ENCODE assay signal across 31 cellular contexts in genomic region chr3:19256313-19256712, GRCh38.
DNase-seq lines count a peak whose midpoint lies in the region; ATAC-seq and TF ChIP-seq lines count a peak whose summit lies in the region.
"Had no signal": no experiment of that assay in that cellular context is flagged by ENCODE, and none has a peak within 500 bp of the region (broad histone marks: within the 10 kb centered on the region; RNA-seq: fewer than 3 reads in every experiment).

No MANE protein-coding gene starts in this region.

- H3K9me3 ChIP-seq in Loucy (ENCODE audit: insufficient read depth, low read depth, low read length) = peaks cover 9% of the 10 kb centered on the region; the same call in 1 of the 2 replicates
- H3K9me3 ChIP-seq in WERI-Rb-1 (ENCODE audit: severe bottlenecking) = no peaks in the 10 kb centered on the region
- no peaks in the 10 kb centered on the region for H3K9me3 ChIP-seq in neural progenitor cell (ENCODE audit: low read depth)
- peaks cover 0 to 16% (median 5%) of the 10 kb centered on the region in 8 donors for H3K9me3 ChIP-seq in spleen
- H3K9me3 ChIP-seq: colonic mucosa, neutrophil, right lobe of liver, thoracic aorta had no signal

- H3K27ac Mint-ChIP-seq in neural progenitor cell = no peak overlapping the region
- no peak overlapping the region for H3K27ac Mint-ChIP-seq in activated T-cell treated with anti-CD3 and anti-CD28 coated beads, Interleukin-2, amount 50 U/mL, for 72 hours
- H3K27ac Mint-ChIP-seq: activated B cell treated with CpG ODN at 0.5 μM for 24 hours; CD8-positive, alpha-beta T cell; effector memory CD8-positive, alpha-beta T cell; progenitor cell of endocrine pancreas; stimulated activated naive CD8-positive, alpha-beta T cell treated with anti-CD3 and anti-CD28 coated beads, Interleukin-15, Interleukin-2, amounts not matched to agents 100 ng/mL and 50 ng/mL, for 24 hours had no signal

- H3K27me3 ChIP-seq in Loucy (ENCODE audit: insufficient read depth, low read length, poor library complexity, severe bottlenecking) (no peaks in the 10 kb centered on the region), WERI-Rb-1 (ENCODE audit: insufficient read depth, low read depth, severe bottlenecking) (no peaks in the 10 kb centered on the region), neural progenitor cell (no peaks in the 10 kb centered on the region), spleen (replicated peaks in 1 of 7) (no peaks in the 10 kb centered on the region)
- H3K27me3 ChIP-seq: colonic mucosa, neutrophil, right lobe of liver had no signal

- peaks cover 58% of the 10 kb centered on the region for H3K4me1 ChIP-seq in Loucy (ENCODE audit: insufficient read depth, low read length, poor library complexity, severe bottlenecking)
- H3K4me1 ChIP-seq in neural progenitor cell = no peaks in the 10 kb centered on the region
- peaks cover 0 to 12% (median 3%) of the 10 kb centered on the region in 6 donors for H3K4me1 ChIP-seq in spleen
- H3K4me1 ChIP-seq: colonic mucosa, right lobe of liver had no signal

- H3K4me1 Mint-ChIP-seq in neural progenitor cell = no peaks in the 10 kb centered on the region
- H3K4me1 Mint-ChIP-seq in activated T-cell treated with anti-CD3 and anti-CD28 coated beads, Interleukin-2, amount 50 U/mL, for 72 hours (ENCODE audit: low read depth) = no peaks in the 10 kb centered on the region

- H2AFZ ChIP-seq in Loucy (ENCODE audit: low read length) (no peak overlapping the region), neural progenitor cell (replicated peaks) (no peak overlapping the region)

- H4K20me1 ChIP-seq in Loucy (ENCODE audit: insufficient read depth, low read length, poor library complexity, severe bottlenecking) = no peaks in the 10 kb centered on the region
- H4K20me1 ChIP-seq in neural progenitor cell (ENCODE audit: low read depth) = no peaks in the 10 kb centered on the region

- H3K4me3 Mint-ChIP-seq in neural progenitor cell = no peak overlapping the region
- H3K4me3 Mint-ChIP-seq in activated T-cell treated with anti-CD3 and anti-CD28 coated beads, Interleukin-2, amount 50 U/mL, for 72 hours = no peak overlapping the region
- H3K4me3 Mint-ChIP-seq: activated B cell treated with CpG ODN at 0.5 μM for 24 hours; activated T-cell treated with anti-CD3 and anti-CD28 coated beads, Interleukin-2, amount 50 U/mL, for 4 hours; CD8-positive, alpha-beta T cell; effector memory CD8-positive, alpha-beta T cell; stimulated activated naive CD8-positive, alpha-beta T cell treated with anti-CD3 and anti-CD28 coated beads, Interleukin-15, Interleukin-2, amounts not matched to agents 100 ng/mL and 50 ng/mL, for 24 hours had no signal

- DNase-seq in NCI-H748 (lab: John Stamatoyannopoulos, UW; ENCODE audit: unreplicated experiment) (peak; percentile 2), NCI-H748 treated with DMSO at 0.1 percent for 48 hours (lab: John Stamatoyannopoulos, UW) (no peak), WERI-Rb-1 (no peak), neural progenitor cell (ENCODE audit: low spot score) (peak; percentile 41), spleen (no peak)
- DNase-seq in activated T-cell treated with anti-CD3 and anti-CD28 coated beads, Interleukin-2, amount 50 U/mL, for 72 hours = no peak
- DNase-seq: activated B cell treated with CpG ODN at 0.5 μM for 24 hours; activated CD4-positive, alpha-beta T cell treated with anti-CD3 and anti-CD28 coated beads, Interleukin-2, amount 50 U/mL, for 1 hour; activated T-cell treated with anti-CD3 and anti-CD28 coated beads, Interleukin-2, amount 50 U/mL, for 4 hours; CD8-positive, alpha-beta T cell; colonic mucosa; DMS 273 treated with DMSO at 0.1 percent for 48 hours; effector memory CD8-positive, alpha-beta T cell; kidney; left ventricle myocardium superior; NCI-H1436 treated with DMSO at 0.1 percent for 48 hours; NCI-H510A treated with DMSO at 0.1 percent for 48 hours; right lobe of liver; SHP77; stimulated activated CD8-positive, alpha-beta memory T cell treated with anti-CD3 and anti-CD28 coated beads, Interleukin-4, amount 100 ng/mL, for 48 hours; SW 1271; T-helper 9 cell had no signal

- 69 to 85% (median 79%) methylated on average over 5 of the region's 5 CpGs for WGBS in spleen, 5 donors

- H3K4me3 ChIP-seq in Loucy (ENCODE audit: low read length, poor library complexity, severe bottlenecking) = no peak overlapping the region
- H3K4me3 ChIP-seq in WERI-Rb-1 (ENCODE audit: low read depth, low read length) = no peak overlapping the region
- H3K4me3 ChIP-seq in neural progenitor cell = no peak overlapping the region
- H3K4me3 ChIP-seq in spleen = no peak overlapping the region
- H3K4me3 ChIP-seq: colonic mucosa, GM12878, right lobe of liver, thoracic aorta had no signal

- no peak for ATAC-seq in activated CD4-positive, CD25-positive, alpha-beta regulatory T cell treated with anti-CD3 and anti-CD28 coated beads, Interleukin-2, amount 50 U/mL, for 24 hours
- ATAC-seq in activated T-cell treated with anti-CD3 and anti-CD28 coated beads, Interleukin-2, amount 50 U/mL, for 72 hours (replicated peaks in 1 of 2) = no peak
- ATAC-seq: activated T-cell treated with anti-CD3 and anti-CD28 coated beads, Interleukin-2, amount 50 U/mL, for 4 hours; CD8-positive, alpha-beta T cell; effector memory CD8-positive, alpha-beta T cell; GM12878; left ventricle myocardium superior; Panc1; right lobe of liver had no signal

- H3K36me3 Mint-ChIP-seq in neural progenitor cell = no peaks in the 10 kb centered on the region
- no peaks in the 10 kb centered on the region for H3K36me3 Mint-ChIP-seq in activated T-cell treated with anti-CD3 and anti-CD28 coated beads, Interleukin-2, amount 50 U/mL, for 72 hours (ENCODE audit: insufficient read depth in 2 of 2)
- H3K36me3 Mint-ChIP-seq: CD8-positive, alpha-beta T cell had no signal

- no peaks in the 10 kb centered on the region for H3K9me2 ChIP-seq in Loucy (replicated peaks; ENCODE audit: low read depth, low read length)

- TF ChIP-seq CTCF in Loucy (conservative IDR thresholded peaks at IDR 0.05; ENCODE audit: low read length) = peak; percentile 46
- TF ChIP-seq CTCF in WERI-Rb-1 (IDR thresholded peaks at IDR 0.05; ENCODE audit: low read depth, low read length) = peak; percentile 33; the same call in 1 of the 2 replicates
- peak; percentile 39 for TF ChIP-seq CTCF in neural progenitor cell (IDR thresholded peaks at IDR 0.05)
- TF ChIP-seq CTCF in spleen (IDR thresholded peaks at IDR 0.05 in 8 of 11, conservative IDR thresholded peaks at IDR 0.05 in 3 of 11) = no peak

- H3F3A ChIP-seq in Loucy (ENCODE audit: low read depth) (peaks cover 11% of the 10 kb centered on the region), neural progenitor cell (ENCODE audit: low read depth) (no peaks in the 10 kb centered on the region)

- no peaks in the 10 kb centered on the region for H3K79me2 ChIP-seq in Loucy (ENCODE audit: insufficient read depth, low read length)
- H3K79me2 ChIP-seq in neural progenitor cell (ENCODE audit: low read depth) = no peaks in the 10 kb centered on the region

- no peak overlapping the region for H3K27ac ChIP-seq in WERI-Rb-1
- H3K27ac ChIP-seq in neural progenitor cell = no peak overlapping the region
- no peak overlapping the region for H3K27ac ChIP-seq in spleen
- H3K27ac ChIP-seq: colonic mucosa, KMS-11, neutrophil, right lobe of liver, thoracic aorta had no signal

- H3K9ac ChIP-seq in Loucy (ENCODE audit: low read depth, low read length, poor library complexity, severe bottlenecking) (no peak overlapping the region), neural progenitor cell (no peak overlapping the region)
- H3K9ac ChIP-seq: KMS-11 had no signal

- H3K27me3 Mint-ChIP-seq in neural progenitor cell (ENCODE audit: insufficient read depth, low read depth) = no peaks in the 10 kb centered on the region
- no peaks in the 10 kb centered on the region for H3K27me3 Mint-ChIP-seq in activated T-cell treated with anti-CD3 and anti-CD28 coated beads, Interleukin-2, amount 50 U/mL, for 72 hours (ENCODE audit: low read depth)
- H3K27me3 Mint-ChIP-seq: activated B cell treated with CpG ODN at 0.5 μM for 24 hours; effector memory CD8-positive, alpha-beta T cell; progenitor cell of endocrine pancreas; stimulated activated naive CD8-positive, alpha-beta T cell treated with anti-CD3 and anti-CD28 coated beads, Interleukin-15, Interleukin-2, amounts not matched to agents 100 ng/mL and 50 ng/mL, for 24 hours had no signal

- H3K36me3 ChIP-seq in Loucy (ENCODE audit: insufficient read depth, low read length) (peaks cover 9% of the 10 kb centered on the region), WERI-Rb-1 (no peaks in the 10 kb centered on the region; the same call in none of the 2 replicates), neural progenitor cell (no peaks in the 10 kb centered on the region), spleen (no peaks in the 10 kb centered on the region)
- H3K36me3 ChIP-seq: colonic mucosa, neutrophil, right lobe of liver, thoracic aorta had no signal

- TF ChIP-seq POLR2A in spleen (IDR thresholded peaks at IDR 0.05) = no peak

- intact Hi-C loops in spleen (cut with DNase I; ENCODE audit: low total_unique reads) = no loop called here

- H3K9me3 Mint-ChIP-seq in neural progenitor cell = no peaks in the 10 kb centered on the region
- H3K9me3 Mint-ChIP-seq in activated T-cell treated with anti-CD3 and anti-CD28 coated beads, Interleukin-2, amount 50 U/mL, for 72 hours = no peaks in the 10 kb centered on the region
- H3K9me3 Mint-ChIP-seq: activated T-cell treated with anti-CD3 and anti-CD28 coated beads, Interleukin-2, amount 50 U/mL, for 4 hours; stimulated activated naive CD8-positive, alpha-beta T cell treated with anti-CD3 and anti-CD28 coated beads, Interleukin-15, Interleukin-2, amounts not matched to agents 100 ng/mL and 50 ng/mL, for 24 hours had no signal

- H3K4me2 ChIP-seq in Loucy (ENCODE audit: low read depth, low read length, poor library complexity, severe bottlenecking) (no peak overlapping the region), neural progenitor cell (no peak overlapping the region)
- H3K4me2 ChIP-seq: KMS-11 had no signal

Comparison
In these comparisons a context has a peak if more than half of its experiments do, and no peak if none do; other contexts are left out.
1. DNase-seq: peak in NCI-H748 (single experiment) and neural progenitor cell (single experiment); none in NCI-H748 treated with DMSO at 0.1 percent for 48 hours (single experiment), WERI-Rb-1 (single experiment), spleen (single experiment) and activated T-cell treated with anti-CD3 and anti-CD28 coated beads, Interleukin-2, amount 50 U/mL, for 72 hours (0 of 2).
2. CTCF ChIP-seq: peak in Loucy (single experiment), WERI-Rb-1 (single experiment) and neural progenitor cell (single experiment); none in spleen (0 of 11).